In the genomic region with DNA sequence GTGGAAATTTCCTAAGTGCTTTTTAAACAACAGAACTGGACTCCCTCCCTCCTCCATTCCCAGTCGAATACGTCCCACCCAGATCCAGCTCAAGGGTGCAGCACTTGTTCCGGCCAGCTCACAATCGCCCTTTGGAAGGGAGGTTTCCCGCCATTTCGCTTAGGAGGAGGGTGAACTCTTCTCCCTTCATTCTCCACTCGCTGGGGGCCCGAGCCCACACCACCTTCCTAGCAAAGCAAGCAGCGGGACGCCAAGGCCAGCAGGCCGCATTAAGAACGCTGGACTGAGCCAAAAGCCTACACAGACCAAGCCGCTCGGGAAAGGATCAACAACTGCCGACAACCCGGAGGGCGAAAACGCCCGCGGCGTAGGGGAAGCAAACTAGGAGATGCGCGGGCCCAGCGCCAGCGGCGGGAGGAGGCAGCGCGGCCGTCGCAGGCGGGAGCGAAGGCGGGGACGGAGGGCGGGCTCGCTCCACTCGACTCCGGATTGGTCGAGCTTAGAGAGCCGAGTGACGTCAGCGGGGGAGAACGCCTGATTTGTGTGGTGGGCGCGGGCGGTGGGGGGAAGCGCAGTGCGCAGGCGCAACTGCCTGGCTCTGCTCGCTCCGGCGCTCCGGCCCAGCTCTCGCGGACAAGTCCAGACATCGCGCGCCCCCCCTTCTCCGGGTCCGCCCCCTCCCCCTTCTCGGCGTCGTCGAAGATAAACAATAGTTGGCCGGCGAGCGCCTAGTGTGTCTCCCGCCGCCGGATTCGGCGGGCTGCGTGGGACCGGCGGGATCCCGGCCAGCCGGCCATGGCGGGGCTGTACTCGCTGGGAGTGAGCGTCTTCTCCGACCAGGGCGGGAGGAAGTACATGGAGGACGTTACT, we compare ENCODE assay signal across 8 cellular contexts. TPM values are rescaled to one million over a fixed set of nuclear protein-coding genes. Genes with fewer than 3 reads are reported as not detected.
DNase-seq lines count a peak whose midpoint lies in the region; ATAC-seq and TF ChIP-seq lines count a peak whose summit lies in the region.

A gene (plus strand): TSS at position 574 of the 870 bp plus-strand sequence. CDS start 222 bp downstream, at position 796.

- ATAC-seq in GM18499 (IDR thresholded peaks at IDR 0.05; ENCODE audit: insufficient read depth, unreplicated experiment): peak; percentile 58
- ATAC-seq in HG02938 (IDR thresholded peaks at IDR 0.05; ENCODE audit: unreplicated experiment): peak; percentile 87
- ATAC-seq in left cardiac atrium: peak; percentile 98
- ATAC-seq in upper lobe of left lung (ENCODE audit: low FRiP score in 2 of 2): peak; percentile 97 to 98

- 0% methylated on average over 14 to 79 of the region's 83 CpGs for whole genome bisulfite sequencing in upper lobe of left lung, 2 donors

- peaks cover 33% of the 10 kb centered on the region for H3K4me1 Mint-ChIP-seq in T-helper 1 cell treated with Interleukin-12 subunit alpha and Interleukin-12 subunit beta and Interleukin-4 antibody, amounts not matched to agents 30 μg/mL and 1 μg/mL, for 36 hours (ENCODE audit: low read depth)

- H3K27ac Mint-ChIP-seq in T-helper 1 cell treated with Interleukin-12 subunit alpha and Interleukin-12 subunit beta and Interleukin-4 antibody, amounts not matched to agents 30 μg/mL and 1 μg/mL, for 36 hours: peak within 1 kb of the TSS; percentile 95

- no peaks in the 10 kb centered on the region for H3K9me3 Mint-ChIP-seq in T-helper 1 cell treated with Interleukin-12 subunit alpha and Interleukin-12 subunit beta and Interleukin-4 antibody, amounts not matched to agents 30 μg/mL and 1 μg/mL, for 36 hours

- no peaks in the 10 kb centered on the region for H3K27me3 Mint-ChIP-seq in T-helper 1 cell treated with Interleukin-12 subunit alpha and Interleukin-12 subunit beta and Interleukin-4 antibody, amounts not matched to agents 30 μg/mL and 1 μg/mL, for 36 hours (ENCODE audit: low read depth)

- TF ChIP-seq EP300 in upper lobe of left lung (IDR thresholded peaks at IDR 0.05): peak in 1 of 4 donors; percentile 62

- no peaks in the 10 kb centered on the region for H3K36me3 ChIP-seq in upper lobe of left lung

- intact Hi-C loops in left cardiac atrium (cut with DNase I): loop anchor here in 1 of 2 donors (5.0 kb wide), 1 partner anchor 42 kb away; no protein-coding TSS in a partner anchor
- intact Hi-C loops in posterior vena cava (cut with DNase I): loop anchor here in 1 of 2 donors (1.0 kb wide), 1 partner anchor 23 kb away; no protein-coding TSS in a partner anchor

- peak within 1 kb of the TSS; percentile 95 to 99 (median 98) for H3K27ac ChIP-seq in upper lobe of left lung

- H3K4me3 Mint-ChIP-seq in T-helper 1 cell treated with Interleukin-12 subunit alpha and Interleukin-12 subunit beta and Interleukin-4 antibody, amounts not matched to agents 30 μg/mL and 1 μg/mL, for 36 hours: peak within 1 kb of the TSS; percentile 96

- DNase-seq in NCI-H1694 treated with DMSO at 0.1 percent for 48 hours (lab: John Stamatoyannopoulos, UW) (peak; percentile 99), amniotic stem cell (lab: John Stamatoyannopoulos, UW) (peak; percentile 99), left cardiac atrium (peak; percentile 100), posterior vena cava (ENCODE audit: low spot score) (peak; percentile 100), upper lobe of left lung (peak; percentile 99)

- H3K4me3 ChIP-seq in upper lobe of left lung: peak within 1 kb of the TSS; percentile 85 to 95 (median 88)

- peak in 3 of 4 donors; percentile 67 to 96 (median 95) for TF ChIP-seq POLR2A in upper lobe of left lung (IDR thresholded peaks at IDR 0.05)

- no peaks in the 10 kb centered on the region for H3K27me3 ChIP-seq in upper lobe of left lung

- peak in 4 of 6 experiments; percentile 34 to 64 (median 52) for TF ChIP-seq CTCF in upper lobe of left lung (IDR thresholded peaks at IDR 0.05)

- H3K9me3 ChIP-seq in upper lobe of left lung: no peaks in the 10 kb centered on the region

- H3K4me1 ChIP-seq in upper lobe of left lung: peaks cover 21 to 43% (median 32%) of the 10 kb centered on the region in 4 donors

- peaks cover 5% of the 10 kb centered on the region for H3K36me3 Mint-ChIP-seq in T-helper 1 cell treated with Interleukin-12 subunit alpha and Interleukin-12 subunit beta and Interleukin-4 antibody, amounts not matched to agents 30 μg/mL and 1 μg/mL, for 36 hours (ENCODE audit: low read depth)

RNA-seq across cellular contexts. Expression of the gene that starts here (rescaled TPM):
- total RNA-seq in left cardiac atrium (10 to 100 TPM in 1 of 2 donors, 1 to 10 TPM in 1; 9.0 to 10.2 TPM), posterior vena cava (10 to 100 TPM in 1 of 2 donors, 1 to 10 TPM in 1; 9.1 to 11.5 TPM), upper lobe of left lung (10 to 100 TPM; 14.4 to 25.9 (median 19.8) TPM)

Comparison
In these comparisons a context has a peak if more than half of its experiments do, and no peak if none do; other contexts are left out.
1. Peak in every context shown above with its lines: DNase-seq, ATAC-seq, H3K4me3 ChIP-seq and H3K27ac ChIP-seq.